7 cellular contexts compared by ENCODE assay signal in the genomic region with DNA sequence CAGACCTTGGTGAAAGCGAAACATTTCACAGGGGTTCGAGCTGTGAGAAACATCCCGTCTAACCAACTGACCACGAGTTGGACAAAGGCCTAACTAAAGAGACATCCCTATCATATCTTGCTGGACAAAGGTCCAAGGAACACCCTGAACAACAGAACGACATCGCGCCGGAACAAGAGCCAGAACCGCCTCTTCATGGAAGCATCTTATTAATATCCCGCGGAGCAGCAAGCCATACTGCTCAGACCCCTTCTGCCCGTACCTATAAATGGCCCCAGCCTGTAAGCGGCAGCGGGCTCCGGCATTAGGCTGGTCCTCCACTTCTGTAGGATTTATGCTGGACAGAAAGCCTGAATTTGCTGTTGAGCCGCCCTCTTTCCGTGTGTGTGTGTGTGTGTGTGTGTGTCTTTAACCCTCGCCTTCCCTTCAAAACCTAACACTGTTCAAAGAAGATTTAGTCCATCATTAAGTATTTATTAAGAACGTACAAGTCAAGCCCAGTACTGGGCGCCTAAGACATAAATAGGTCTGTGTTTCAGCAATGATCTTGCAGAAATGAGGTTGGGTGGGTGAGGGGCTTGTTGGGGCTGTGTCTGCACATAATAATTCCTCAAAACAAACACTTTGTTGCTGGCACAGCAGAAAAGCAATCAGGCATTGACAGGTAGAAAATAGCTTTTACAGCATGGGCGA. TPM values are rescaled to one million over a fixed set of nuclear protein-coding genes. Genes with fewer than 3 reads are reported as not detected.
DNase-seq lines count a peak whose midpoint lies in the region; ATAC-seq and TF ChIP-seq lines count a peak whose summit lies in the region.

No MANE protein-coding gene starts in this region.

- ATAC-seq in gastrocnemius medialis (no peak), GM18907 (IDR thresholded peaks at IDR 0.05; ENCODE audit: unreplicated experiment) (no peak), GM18519 (IDR thresholded peaks at IDR 0.05; ENCODE audit: low FRiP score, unreplicated experiment) (no peak)

- DNase-seq in HFFc6 (no peak), SJSA1 (ENCODE audit: low read depth in 1 of 2, low spot score in 2 of 2) (no peak), fibroblast of mammary gland (ENCODE audit: low read depth) (peak; percentile 58), gastrocnemius medialis (no peak), hepatic stellate cell (ENCODE audit: low spot score) (no peak)

- H3K27me3 Mint-ChIP-seq in HFFc6 (ENCODE audit: insufficient read depth), result peaks cover 18% of the 10 kb centered on the region

- intact Hi-C loops in gastrocnemius medialis (cut with DNase I; ENCODE audit: low total_unique reads), result no loop called here

- no peak for TF ChIP-seq CTCF in HFFc6 (IDR thresholded peaks at IDR 0.05)
- no peak for TF ChIP-seq CTCF in fibroblast of mammary gland (conservative IDR thresholded peaks at IDR 0.05; ENCODE audit: control insufficient read depth, insufficient read depth, low read depth, low read length)
- TF ChIP-seq CTCF in gastrocnemius medialis (IDR thresholded peaks at IDR 0.05 in 4 of 5, conservative IDR thresholded peaks at IDR 0.05 in 1 of 5), result no peak

- peaks cover 20% of the 10 kb centered on the region for H3K4me1 Mint-ChIP-seq in HFFc6 (ENCODE audit: low read depth)

- in situ Hi-C loops in gastrocnemius medialis (cut with MboI; ENCODE audit: low sequenced_read_pairs in 4 of 4), result no loop called here

- no peaks in the 10 kb centered on the region for H3K36me3 Mint-ChIP-seq in HFFc6 (ENCODE audit: low read depth)

- H3K9me3 Mint-ChIP-seq in HFFc6, result no peaks in the 10 kb centered on the region

- H3K36me3 ChIP-seq in SJSA1 (no peaks in the 10 kb centered on the region), gastrocnemius medialis (no peaks in the 10 kb centered on the region)

- no peaks in the 10 kb centered on the region for H3K9me3 ChIP-seq in SJSA1 (replicated peaks)
- no peaks in the 10 kb centered on the region for H3K9me3 ChIP-seq in gastrocnemius medialis

- H3K4me1 ChIP-seq in SJSA1 (replicated peaks), result peaks cover 15% of the 10 kb centered on the region
- peaks cover 0 to 12% of the 10 kb centered on the region in 2 donors for H3K4me1 ChIP-seq in gastrocnemius medialis

- H3K4me3 ChIP-seq in SJSA1 (peak overlapping the region; percentile 40), fibroblast of mammary gland (ENCODE audit: control insufficient read depth, low read depth, low read length) (peak overlapping the region; percentile 86), gastrocnemius medialis (peak overlapping the region; percentile 5 to 46 (median 38))

- peak overlapping the region; percentile 88 for H3K4me3 Mint-ChIP-seq in HFFc6

- no peak for TF ChIP-seq POLR2A in gastrocnemius medialis (IDR thresholded peaks at IDR 0.05)

- H3K27ac Mint-ChIP-seq in HFFc6, result no peak overlapping the region

- H3K27ac ChIP-seq in SJSA1, result no peak overlapping the region
- no peak overlapping the region for H3K27ac ChIP-seq in gastrocnemius medialis

- H3K27me3 ChIP-seq in SJSA1 (replicated peaks) (peaks cover 19% of the 10 kb centered on the region), gastrocnemius medialis (peaks cover 26 to 42% (median 35%) of the 10 kb centered on the region in 3 donors)

RNA-seq across cellular contexts. Expression of a gene that starts 1.9 kb away (rescaled TPM):
- not detected for total RNA-seq in HFFc6 (2021; fragmentation: NEBNext Ultra II Directional; extraction: Animal tissue kit (Norgen Biotek cat#: 25700))
- total RNA-seq in SJSA1 (2014; rRNA removed; shearing (Covaris generic)), result 0.16 and 0.18 TPM in 2 replicates
- total RNA-seq in gastrocnemius medialis, result under 1 TPM in 2 of 4 donors, not detected in 2; 0.51 to 0.91 TPM
